In the genomic region with DNA sequence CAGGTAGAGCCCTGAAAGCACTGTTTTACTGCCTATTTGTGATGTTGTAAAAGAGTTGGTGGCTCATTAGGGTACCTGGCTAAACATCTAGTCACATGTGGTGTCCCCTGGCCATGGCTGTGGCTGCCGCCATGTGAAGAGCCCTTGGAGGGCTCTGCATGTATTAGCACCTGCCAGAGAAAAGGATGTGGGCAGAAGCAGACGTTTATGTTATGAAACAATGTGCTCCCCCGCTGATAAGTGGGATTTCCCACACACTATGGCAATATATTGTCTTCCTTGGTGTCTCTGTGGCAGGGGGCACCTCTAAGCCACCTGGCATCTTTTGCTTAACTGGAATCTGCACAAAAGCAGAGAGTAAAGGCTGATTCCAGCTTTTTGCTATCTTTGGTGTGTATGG, we compare ENCODE assay signal across 12 cellular contexts. TPM values are rescaled to one million over a fixed set of nuclear protein-coding genes. Genes with fewer than 3 reads are reported as not detected.
DNase-seq lines count a peak whose midpoint lies in the region; ATAC-seq and TF ChIP-seq lines count a peak whose summit lies in the region.
"Had no signal": no experiment of that assay in that cellular context is flagged by ENCODE, and none has a peak within 500 bp of the region (broad histone marks: within the 10 kb centered on the region; RNA-seq: fewer than 3 reads in every experiment).

No MANE protein-coding gene starts in this region.

- peaks cover 60 to 98% (median 89%) of the 10 kb centered on the region in 4 donors for H3K4me1 Mint-ChIP-seq in CD4-positive, CD25-positive, alpha-beta regulatory T cell
- H3K4me1 Mint-ChIP-seq in activated T-helper 2 cell treated with anti-CD3 and anti-CD28 coated beads, Interferon-gamma antibody, Interleukin-2, Interleukin-4, amounts not matched to agents 10 μg/mL and 5 μg/mL and 100 μg/mL, durations not matched to agents 14 hours and 24 hours and 36 hours (ENCODE audit: low read depth): peaks cover 59% of the 10 kb centered on the region

- H3K4me3 ChIP-seq in CD4-positive, CD25-positive, alpha-beta regulatory T cell (ENCODE audit: low read depth, low read length): peak overlapping the region; percentile 99
- H3K4me3 ChIP-seq in body of pancreas (no peak overlapping the region), gastroesophageal sphincter (no peak overlapping the region)
- H3K4me3 ChIP-seq: K562 had no signal

- peak; percentile 64 to 77 for ATAC-seq in CD4-positive, CD25-positive, alpha-beta regulatory T cell (ENCODE audit: low read depth in 2 of 2)
- ATAC-seq in GM18909 (IDR thresholded peaks at IDR 0.05; ENCODE audit: poor library complexity, unreplicated experiment) (peak; percentile 56), body of pancreas (no peak), HG03196 (IDR thresholded peaks at IDR 0.05; ENCODE audit: unreplicated experiment) (no peak), gastroesophageal sphincter (no peak)
- ATAC-seq: K562, Panc1 had no signal

- H3K27me3 Mint-ChIP-seq in CD4-positive, CD25-positive, alpha-beta regulatory T cell: no peaks in the 10 kb centered on the region
- H3K27me3 Mint-ChIP-seq in activated T-helper 2 cell treated with anti-CD3 and anti-CD28 coated beads, Interferon-gamma antibody, Interleukin-2, Interleukin-4, amounts not matched to agents 10 μg/mL and 5 μg/mL and 100 μg/mL, durations not matched to agents 14 hours and 24 hours and 36 hours (ENCODE audit: low read depth): peaks cover 12% of the 10 kb centered on the region

- H3K36me3 Mint-ChIP-seq in CD4-positive, CD25-positive, alpha-beta regulatory T cell: peaks cover 41% of the 10 kb centered on the region
- peaks cover 45% of the 10 kb centered on the region for H3K36me3 Mint-ChIP-seq in activated T-helper 2 cell treated with anti-CD3 and anti-CD28 coated beads, Interferon-gamma antibody, Interleukin-2, Interleukin-4, amounts not matched to agents 10 μg/mL and 5 μg/mL and 100 μg/mL, durations not matched to agents 14 hours and 24 hours and 36 hours (ENCODE audit: low read depth)

- H3K27me3 ChIP-seq in CD4-positive, CD25-positive, alpha-beta regulatory T cell (ENCODE audit: control insufficient read depth, insufficient read depth, low read length): no peaks in the 10 kb centered on the region
- H3K27me3 ChIP-seq in body of pancreas: no peaks in the 10 kb centered on the region
- no peaks in the 10 kb centered on the region for H3K27me3 ChIP-seq in gastroesophageal sphincter

- H3K4me3 Mint-ChIP-seq in CD4-positive, CD25-positive, alpha-beta regulatory T cell: peak overlapping the region; percentile 69 to 98 (median 86)
- H3K4me3 Mint-ChIP-seq in activated T-helper 2 cell treated with anti-CD3 and anti-CD28 coated beads, Interferon-gamma antibody, Interleukin-2, Interleukin-4, amounts not matched to agents 10 μg/mL and 5 μg/mL and 100 μg/mL, durations not matched to agents 14 hours and 24 hours and 36 hours (ENCODE audit: low read depth): no peak overlapping the region

- DNase-seq in CD4-positive, CD25-positive, alpha-beta regulatory T cell: peak; percentile 15 to 67 (median 62)
- DNase-seq in NCI-H69 (lab: John Stamatoyannopoulos, UW): peak; percentile 32
- DNase-seq in body of pancreas: peak in 1 of 4 donors; percentile 21
- DNase-seq in activated T-helper 2 cell treated with anti-CD3 and anti-CD28 coated beads, Interferon-gamma antibody, Interleukin-2, Interleukin-4, amounts not matched to agents 10 μg/mL and 5 μg/mL and 100 μg/mL, durations not matched to agents 14 hours and 24 hours and 36 hours (ENCODE audit: low spot score): no peak
- DNase-seq in NCI-H82 treated with DMSO at 0.1 percent for 48 hours (lab: John Stamatoyannopoulos, UW; ENCODE audit: unreplicated experiment): no peak
- DNase-seq: stimulated activated CD4-positive, alpha-beta T cell treated with anti-CD3 and anti-CD28 coated beads, Interleukin-2, amount 100 ng/mL, for 48 hours had no signal

- H3K4me1 ChIP-seq in CD4-positive, CD25-positive, alpha-beta regulatory T cell (ENCODE audit: control insufficient read depth, insufficient read depth, low read length, poor library complexity, severe bottlenecking): peaks cover 96% of the 10 kb centered on the region
- H3K4me1 ChIP-seq in body of pancreas: peaks cover 99% of the 10 kb centered on the region
- H3K4me1 ChIP-seq in gastroesophageal sphincter: peaks cover 0 to 50% (median 0%) of the 10 kb centered on the region in 3 donors

- intact Hi-C loops in body of pancreas (cut with DNase I): no loop called here
- intact Hi-C loops in activated T-helper 2 cell treated with anti-CD3 and anti-CD28 coated beads, Interferon-gamma antibody, Interleukin-2, Interleukin-4, amounts not matched to agents 10 μg/mL and 5 μg/mL and 100 μg/mL, durations not matched to agents 14 hours and 24 hours and 36 hours (cut with micrococcal nuclease): loop anchor here (1.0 kb wide), 1 partner anchor 9 kb away; a partner anchor contains a TSS

- no peak for TF ChIP-seq EP300 in gastroesophageal sphincter (IDR thresholded peaks at IDR 0.05)

- TF ChIP-seq CTCF in body of pancreas (IDR thresholded peaks at IDR 0.05) (no peak), gastroesophageal sphincter (IDR thresholded peaks at IDR 0.05) (no peak)

- no peaks in the 10 kb centered on the region for H3K9me3 ChIP-seq in CD4-positive, CD25-positive, alpha-beta regulatory T cell (ENCODE audit: control insufficient read depth in 2 of 2, low read length in 2 of 2)
- H3K9me3 ChIP-seq in body of pancreas (no peaks in the 10 kb centered on the region), gastroesophageal sphincter (no peaks in the 10 kb centered on the region)

- H3K27ac ChIP-seq in CD4-positive, CD25-positive, alpha-beta regulatory T cell (ENCODE audit: insufficient read depth, low read length, poor library complexity, severe bottlenecking): peak overlapping the region; percentile 67
- peak overlapping the region; percentile 45 to 93 (median 83) for H3K27ac ChIP-seq in body of pancreas
- no peak overlapping the region for H3K27ac ChIP-seq in gastroesophageal sphincter

- peak overlapping the region in 2 of 3 donors; percentile 80 to 89 for H3K27ac Mint-ChIP-seq in CD4-positive, CD25-positive, alpha-beta regulatory T cell
- H3K27ac Mint-ChIP-seq in activated T-helper 2 cell treated with anti-CD3 and anti-CD28 coated beads, Interferon-gamma antibody, Interleukin-2, Interleukin-4, amounts not matched to agents 10 μg/mL and 5 μg/mL and 100 μg/mL, durations not matched to agents 14 hours and 24 hours and 36 hours: no peak overlapping the region

- no peaks in the 10 kb centered on the region for H3K9me3 Mint-ChIP-seq in CD4-positive, CD25-positive, alpha-beta regulatory T cell
- H3K9me3 Mint-ChIP-seq in activated T-helper 2 cell treated with anti-CD3 and anti-CD28 coated beads, Interferon-gamma antibody, Interleukin-2, Interleukin-4, amounts not matched to agents 10 μg/mL and 5 μg/mL and 100 μg/mL, durations not matched to agents 14 hours and 24 hours and 36 hours: no peaks in the 10 kb centered on the region

- TF ChIP-seq POLR2A in body of pancreas (IDR thresholded peaks at IDR 0.05) (no peak), gastroesophageal sphincter (IDR thresholded peaks at IDR 0.05) (no peak)

- peaks cover 33% of the 10 kb centered on the region for H3K36me3 ChIP-seq in CD4-positive, CD25-positive, alpha-beta regulatory T cell (ENCODE audit: control insufficient read depth, insufficient read depth, low read length)
- H3K36me3 ChIP-seq in body of pancreas (replicated peaks in 1 of 2; ENCODE audit: insufficient read depth in 1 of 2, low read depth in 2 of 2) (no peaks in the 10 kb centered on the region), gastroesophageal sphincter (no peaks in the 10 kb centered on the region)

- 28 to 36% methylated on average over 3 of the region's 3 CpGs for WGBS in body of pancreas, 2 donors
- 94% methylated on average over 3 of the region's 3 CpGs; no CpG with 5 or more reads in 1 of the 2 donors for WGBS in gastroesophageal sphincter (ENCODE audit: low coverage in 1 of 2), 2 donors

RNA-seq across cellular contexts. Expression of a gene that starts 9.6 kb away (rescaled TPM):
- total RNA-seq in CD4-positive, CD25-positive, alpha-beta regulatory T cell: 324 TPM
- 10 to 100 TPM; 19.6 to 64.7 (median 33.0) TPM for polyA plus RNA-seq in CD4-positive, CD25-positive, alpha-beta regulatory T cell
- total RNA-seq in body of pancreas (10 to 100 TPM; 30.0 to 39.7 TPM), gastroesophageal sphincter (1 to 10 TPM; 1.5 to 6.1 (median 3.2) TPM)
- 11.2 and 11.6 TPM in 2 replicates for total RNA-seq in activated T-helper 2 cell treated with anti-CD3 and anti-CD28 coated beads, Interferon-gamma antibody, Interleukin-2, Interleukin-4, amounts not matched to agents 10 μg/mL and 5 μg/mL and 100 μg/mL, durations not matched to agents 14 hours and 24 hours and 36 hours
- total RNA-seq: myocyte had no signal

Comparison
In these comparisons a context has a peak if more than half of its experiments do, and no peak if none do; other contexts are left out.
1. ATAC-seq: peak in CD4-positive, CD25-positive, alpha-beta regulatory T cell (2 of 2) and GM18909 (single experiment); none in body of pancreas (single experiment), HG03196 (single experiment) and gastroesophageal sphincter (single experiment).
2. DNase-seq: peak in CD4-positive, CD25-positive, alpha-beta regulatory T cell (3 of 3) and NCI-H69 (single experiment); none in activated T-helper 2 cell treated with anti-CD3 and anti-CD28 coated beads, Interferon-gamma antibody, Interleukin-2, Interleukin-4, amounts not matched to agents 10 μg/mL and 5 μg/mL and 100 μg/mL, durations not matched to agents 14 hours and 24 hours and 36 hours (single experiment) and NCI-H82 treated with DMSO at 0.1 percent for 48 hours (single experiment).
3. H3K27ac ChIP-seq: peak in CD4-positive, CD25-positive, alpha-beta regulatory T cell (single experiment) and body of pancreas (4 of 4); none in gastroesophageal sphincter (0 of 4).